12 cellular contexts compared by ENCODE assay signal in genomic region chr1:183244466-183244865, GRCh38. TPM values are rescaled to one million over a fixed set of nuclear protein-coding genes. Genes with fewer than 3 reads are reported as not detected.
DNase-seq lines count a peak whose midpoint lies in the region; ATAC-seq and TF ChIP-seq lines count a peak whose summit lies in the region.
"Had no signal": no experiment of that assay in that cellular context is flagged by ENCODE, and none has a peak within 500 bp of the region (broad histone marks: within the 10 kb centered on the region; RNA-seq: fewer than 3 reads in every experiment).

No MANE protein-coding gene starts in this region.

- no peak for TF ChIP-seq POLR2A in spleen (IDR thresholded peaks at IDR 0.05)

- peaks cover 93% of the 10 kb centered on the region for H3K4me1 ChIP-seq in adipocyte (ENCODE audit: control insufficient read depth, insufficient read depth, low read length)
- peaks cover 0 to 27% of the 10 kb centered on the region in 2 donors for H3K4me1 ChIP-seq in right atrium auricular region
- H3K4me1 ChIP-seq in spleen = peaks cover 0 to 24% (median 3%) of the 10 kb centered on the region in 6 donors

- H3K27me3 ChIP-seq in adipocyte (replicated peaks; ENCODE audit: control insufficient read depth, insufficient read depth, low read length) (no peaks in the 10 kb centered on the region), right atrium auricular region (no peaks in the 10 kb centered on the region), spleen (replicated peaks in 1 of 7) (peaks cover 0 to 2% (median 0%) of the 10 kb centered on the region in 7 donors)

- DNase-seq in HCEC 1CT = peak; percentile 29
- peak; percentile 98 for DNase-seq in adipocyte (ENCODE audit: low read depth)
- DNase-seq in right atrium auricular region (ENCODE audit: low spot score) = peak; percentile 95
- no peak for DNase-seq in spleen
- DNase-seq in COLO668 (lab: John Stamatoyannopoulos, UW; ENCODE audit: unreplicated experiment) = no peak
- no peak for DNase-seq in activated effector memory CD4-positive, alpha-beta T cell treated with Interleukin-2 at 50 U/mL for 16 hours
- DNase-seq in T-helper 2 cell = no peak
- DNase-seq: activated naive CD4-positive, alpha-beta T cell treated with anti-CD3 and anti-CD28 coated beads, Interleukin-2, amount 10 ng/mL, durations not matched to agents 7 days and 5 days; DMS53 had no signal

- H3K9me3 ChIP-seq in adipocyte (ENCODE audit: control insufficient read depth, low read length) (no peaks in the 10 kb centered on the region), right atrium auricular region (no peaks in the 10 kb centered on the region), spleen (no peaks in the 10 kb centered on the region)

- H3K36me3 ChIP-seq in adipocyte (ENCODE audit: control insufficient read depth, insufficient read depth, low read length, severe bottlenecking) (no peaks in the 10 kb centered on the region), right atrium auricular region (no peaks in the 10 kb centered on the region), spleen (no peaks in the 10 kb centered on the region)

- peak overlapping the region; percentile 44 to 80 for H3K27ac ChIP-seq in right atrium auricular region
- peak overlapping the region in 7 of 8 donors; percentile 37 to 88 (median 64) for H3K27ac ChIP-seq in spleen

- intact Hi-C loops in spleen (cut with DNase I; ENCODE audit: low total_unique reads) = no loop called here

- ATAC-seq in HG03565 (IDR thresholded peaks at IDR 0.05; ENCODE audit: unreplicated experiment) = no peak
- ATAC-seq: activated CD4-positive, CD25-positive, alpha-beta regulatory T cell treated with anti-CD3 and anti-CD28 coated beads, Interleukin-2, amount 50 U/mL, for 24 hours had no signal

- 40 to 76% (median 56%) methylated on average over 1 of the region's 1 CpG for WGBS in spleen, 5 donors

- peak overlapping the region; percentile 88 for H3K9ac ChIP-seq in adipocyte (ENCODE audit: low read length)

- TF ChIP-seq CTCF in right atrium auricular region (IDR thresholded peaks at IDR 0.05) (no peak), spleen (IDR thresholded peaks at IDR 0.05 in 8 of 11, conservative IDR thresholded peaks at IDR 0.05 in 3 of 11) (no peak)

- H3K4me3 ChIP-seq in adipocyte (ENCODE audit: low read length) (peak overlapping the region; percentile 61), right atrium auricular region (no peak overlapping the region), spleen (no peak overlapping the region)
- H3K4me3 ChIP-seq: skin epidermis had no signal

RNA-seq across cellular contexts. Expression of gene LAMC2, which starts 58.4 kb away (rescaled TPM):
- total RNA-seq in right atrium auricular region (1 to 10 TPM; 2.6 to 4.9 TPM), spleen (1 to 10 TPM in 2 of 7 donors, under 1 TPM in 4, not detected in 1; 0.13 to 1.4 (median 0.50) TPM)
- under 1 TPM; 0.67 to 0.82 (median 0.77) TPM for polyA plus RNA-seq in spleen

Comparison
In these comparisons a context has a peak if more than half of its experiments do, and no peak if none do; other contexts are left out.
1. DNase-seq: peak in HCEC 1CT (single experiment), adipocyte (single experiment) and right atrium auricular region (single experiment); none in spleen (single experiment), COLO668 (single experiment), activated effector memory CD4-positive, alpha-beta T cell treated with Interleukin-2 at 50 U/mL for 16 hours (single experiment) and T-helper 2 cell (0 of 5).